Comparison of ENCODE assay signal across 20 cellular contexts in genomic region chr6:114055758-114056157, GRCh38.
"Had no signal": no experiment of that assay in that cellular context is flagged by ENCODE, and none has a peak within 500 bp of the region (broad histone marks: within the 10 kb centered on the region; RNA-seq: fewer than 3 reads in every experiment).

No MANE protein-coding gene starts in this region.

- H3K36me3 ChIP-seq: breast epithelium had no signal

- H3K27ac Mint-ChIP-seq: activated CD4-positive, alpha-beta memory T cell treated with anti-CD3 and anti-CD28 coated beads for 36 hours; activated CD4-positive, alpha-beta T cell treated with anti-CD3 and anti-CD28 coated beads, Interleukin-2, amount 10 ng/mL, durations not matched to agents 7 days and 5 days; activated naive CD4-positive, alpha-beta T cell treated with anti-CD3 and anti-CD28 coated beads, Interleukin-2, amount 10 ng/mL, durations not matched to agents 7 days and 5 days; activated naive CD8-positive, alpha-beta T cell treated with anti-CD3 and anti-CD28 coated beads for 36 hours; activated T-cell treated with anti-CD3 and anti-CD28 coated beads, Interleukin-2, amount 50 U/mL, for 72 hours; activated T-helper 2 cell treated with anti-CD3 and anti-CD28 coated beads, Interferon-gamma antibody, Interleukin-2, Interleukin-4, amounts not matched to agents 10 μg/mL and 5 μg/mL and 100 μg/mL, durations not matched to agents 14 hours and 24 hours and 36 hours; IgD-negative memory B cell had no signal

- H3K4me2 ChIP-seq: KMS-11, SK-N-SH had no signal

- H3K27ac ChIP-seq: breast epithelium, KMS-11 had no signal

- H3K9me3 ChIP-seq: breast epithelium, SK-N-SH had no signal

- H3K27me3 ChIP-seq: breast epithelium had no signal

- H3K4me1 ChIP-seq: breast epithelium had no signal

- H3K36me3 Mint-ChIP-seq: activated CD4-positive, alpha-beta memory T cell treated with anti-CD3 and anti-CD28 coated beads for 36 hours; activated naive CD4-positive, alpha-beta T cell treated with anti-CD3 and anti-CD28 coated beads, Interleukin-2, amount 10 ng/mL, durations not matched to agents 7 days and 5 days; activated naive CD8-positive, alpha-beta T cell treated with anti-CD3 and anti-CD28 coated beads for 36 hours; IgD-negative memory B cell had no signal

- ATAC-seq: activated T-cell treated with anti-CD3 and anti-CD28 coated beads, Interleukin-2, amount 50 U/mL, for 72 hours; Right ventricle myocardium inferior had no signal

- H3K4me1 Mint-ChIP-seq: activated CD4-positive, alpha-beta T cell treated with anti-CD3 and anti-CD28 coated beads, Interleukin-2, amount 10 ng/mL, durations not matched to agents 7 days and 5 days; activated naive CD4-positive, alpha-beta T cell treated with anti-CD3 and anti-CD28 coated beads, Interleukin-2, amount 10 ng/mL, durations not matched to agents 7 days and 5 days; activated naive CD8-positive, alpha-beta T cell treated with anti-CD3 and anti-CD28 coated beads for 36 hours had no signal

- H3K27me3 Mint-ChIP-seq: activated CD4-positive, alpha-beta memory T cell treated with anti-CD3 and anti-CD28 coated beads for 36 hours; activated naive CD4-positive, alpha-beta T cell treated with anti-CD3 and anti-CD28 coated beads, Interleukin-2, amount 10 ng/mL, durations not matched to agents 7 days and 5 days had no signal

- H3K4me3 Mint-ChIP-seq: activated CD4-positive, alpha-beta memory T cell treated with anti-CD3 and anti-CD28 coated beads for 36 hours; activated CD4-positive, alpha-beta T cell treated with anti-CD3 and anti-CD28 coated beads, Interleukin-2, amount 10 ng/mL, durations not matched to agents 7 days and 5 days; activated naive CD4-positive, alpha-beta T cell treated with anti-CD3 and anti-CD28 coated beads, Interleukin-2, amount 10 ng/mL, durations not matched to agents 7 days and 5 days; activated naive CD8-positive, alpha-beta T cell treated with anti-CD3 and anti-CD28 coated beads for 36 hours; activated T-cell treated with anti-CD3 and anti-CD28 coated beads, Interleukin-2, amount 50 U/mL, for 72 hours; IgD-negative memory B cell had no signal

- DNase-seq: activated CD4-positive, alpha-beta memory T cell treated with anti-CD3 and anti-CD28 coated beads for 36 hours; activated CD4-positive, alpha-beta T cell treated with anti-CD3 and anti-CD28 coated beads, Interleukin-2, amount 10 ng/mL, durations not matched to agents 7 days and 5 days; activated CD4-positive, CD25-positive, alpha-beta regulatory T cell; activated gamma-delta T cell treated with Interleukin-2 at 50 U/mL for 16 hours; activated naive CD4-positive, alpha-beta T cell treated with anti-CD3 and anti-CD28 coated beads, Interleukin-2, amount 10 ng/mL, durations not matched to agents 7 days and 5 days; activated naive CD8-positive, alpha-beta T cell treated with anti-CD3 and anti-CD28 coated beads for 36 hours; activated T-cell treated with anti-CD3 and anti-CD28 coated beads for 4 hours; activated T-cell treated with anti-CD3 and anti-CD28 coated beads, Interleukin-2, amount 50 U/mL, for 72 hours; central memory CD4-positive, alpha-beta T cell; NCI-H1092; NCI-H2029 treated with DMSO at 0.1 percent for 48 hours; NCI-H510A; NCI-H526 treated with DMSO at 0.1 percent for 48 hours; SK-N-SH; T-helper 1 cell had no signal

- H3K9me2 ChIP-seq: SK-N-SH had no signal

- H3K9me3 Mint-ChIP-seq: activated CD4-positive, alpha-beta memory T cell treated with anti-CD3 and anti-CD28 coated beads for 36 hours; activated CD4-positive, alpha-beta T cell treated with anti-CD3 and anti-CD28 coated beads, Interleukin-2, amount 10 ng/mL, durations not matched to agents 7 days and 5 days; activated naive CD4-positive, alpha-beta T cell treated with anti-CD3 and anti-CD28 coated beads, Interleukin-2, amount 10 ng/mL, durations not matched to agents 7 days and 5 days; activated naive CD8-positive, alpha-beta T cell treated with anti-CD3 and anti-CD28 coated beads for 36 hours; activated T-cell treated with anti-CD3 and anti-CD28 coated beads, Interleukin-2, amount 50 U/mL, for 72 hours; activated T-helper 2 cell treated with anti-CD3 and anti-CD28 coated beads, Interferon-gamma antibody, Interleukin-2, Interleukin-4, amounts not matched to agents 10 μg/mL and 5 μg/mL and 100 μg/mL, durations not matched to agents 14 hours and 24 hours and 36 hours; IgD-negative memory B cell had no signal

- H3K9ac ChIP-seq: KMS-11, SK-N-SH had no signal

- H3K4me3 ChIP-seq: breast epithelium had no signal
